24 cellular contexts compared by ENCODE assay signal in genomic region chr17:81996757-81997441, GRCh38. TPM values are rescaled to one million over a fixed set of nuclear protein-coding genes. Genes with fewer than 3 reads are reported as not detected.
"Had no signal": no experiment of that assay in that cellular context is flagged by ENCODE, and none has a peak within 500 bp of the region (broad histone marks: within the 10 kb centered on the region; RNA-seq: fewer than 3 reads in every experiment).

No MANE protein-coding gene starts in this region.

- DNase-seq: activated CD4-positive, alpha-beta T cell treated with anti-CD3 and anti-CD28 coated beads, Interleukin-2, amount 10 ng/mL, durations not matched to agents 24 days and 14 days; activated CD8-positive, alpha-beta T cell treated with anti-CD3 and anti-CD28 coated beads for 36 hours; activated naive CD4-positive, alpha-beta T cell; activated naive CD8-positive, alpha-beta T cell treated with anti-CD3 and anti-CD28 coated beads, Interleukin-2, amount 10 ng/mL, durations not matched to agents 7 days and 5 days; activated T-cell treated with anti-CD3 and anti-CD28 coated beads, Interleukin-2, amount 50 U/mL, for 1 hour; amygdala; effector CD8-positive, alpha-beta T cell; esophagus squamous epithelium; heart right ventricle; kidney glomerular epithelial cell; left ventricle myocardium inferior; naive B cell; T-helper 1 cell; T-helper 9 cell had no signal

- H3K27me3 ChIP-seq: cardiac muscle cell, esophagus squamous epithelium, heart right ventricle, neural progenitor cell, right atrium auricular region, tibial nerve had no signal

- H3K9me3 ChIP-seq: esophagus squamous epithelium, heart right ventricle, left ventricle myocardium inferior, prostate gland, right atrium auricular region, tibial nerve had no signal

- FAIRE-seq: urothelium cell line had no signal

- H3K9ac ChIP-seq: neural progenitor cell had no signal

- ATAC-seq: activated CD8-positive, alpha-beta T cell treated with anti-CD3 and anti-CD28 coated beads for 36 hours; activated T-helper 17 cell treated with anti-CD3 and anti-CD28 coated beads, Interleukin-2, amount 50 U/mL, for 72 hours; heart right ventricle had no signal

- H3K4me3 ChIP-seq: cardiac muscle cell, esophagus squamous epithelium, heart right ventricle, left ventricle myocardium inferior, neural progenitor cell, prostate gland, right atrium auricular region, skin epidermis, tibial nerve had no signal

- H3K27ac ChIP-seq: cardiac muscle cell, esophagus squamous epithelium, heart right ventricle, left ventricle myocardium inferior, prostate gland, right atrium auricular region, skin epidermis, tibial nerve had no signal

- H3K36me3 ChIP-seq: cardiac muscle cell, neural progenitor cell, prostate gland, right atrium auricular region had no signal

RNA-seq across cellular contexts. Expression of gene NOTUM, which starts 35.9 kb away (rescaled TPM):
- total RNA-seq: chondrocyte, left ventricle myocardium inferior, mononuclear cell, tibial nerve had no signal
